In genomic region chr7:90492250-90492649, GRCh38 we compare ENCODE assay signal across 1 cellular context.
A peak's percentile ranks its signal among the peaks of the same experiment; 100 is the strongest.
TF ChIP-seq lines count a peak whose summit lies in the region.

No MANE protein-coding gene starts in this region.

TF ChIP-seq in K562, 482 proteins besides CTCF, POLR2A, EP300 and RAD21:
- TF ChIP-seq CEBPB (tag; IDR thresholded peaks at IDR 0.05) (0 out of 2 replicates have a peak, but pooled peaks have one; percentile 14), PREB (CRISPR knock-in tag; IDR thresholded peaks at IDR 0.05) (no peak)
